ENCODE assay signal across 8 cellular contexts in genomic region chr17:75517277-75517865, GRCh38. TPM values are rescaled to one million over a fixed set of nuclear protein-coding genes. Genes with fewer than 3 reads are reported as not detected.
DNase-seq lines count a peak whose midpoint lies in the region; ATAC-seq and TF ChIP-seq lines count a peak whose summit lies in the region.

No MANE protein-coding gene starts in this region.

- no peaks in the 10 kb centered on the region for H3K9me3 Mint-ChIP-seq in chondrocyte (ENCODE audit: low read depth)

- H3K27ac Mint-ChIP-seq in chondrocyte (ENCODE audit: unreplicated experiment), result no peak overlapping the region

- H3K27me3 ChIP-seq in Peyer's patch (no peaks in the 10 kb centered on the region), muscle layer of duodenum (ENCODE audit: low read depth, low read length) (no peaks in the 10 kb centered on the region)

- H3K36me3 ChIP-seq in Peyer's patch, result peaks cover 0 to 26% (median 0%) of the 10 kb centered on the region in 3 donors
- H3K36me3 ChIP-seq in muscle layer of duodenum (ENCODE audit: control insufficient read depth in 1 of 2, insufficient read depth in 2 of 2, low read length in 2 of 2), result peaks cover 0 to 11% of the 10 kb centered on the region in 2 donors

- peak; percentile 53 to 81 (median 76) for DNase-seq in Peyer's patch
- DNase-seq in chondrocyte (ENCODE audit: low spot score), result peak; percentile 94
- no peak for DNase-seq in NCI-H187 treated with DMSO at 0.1 percent for 48 hours (lab: John Stamatoyannopoulos, UW)
- no peak for DNase-seq in NCI-H2107 (lab: John Stamatoyannopoulos, UW)
- no peak for DNase-seq in NCI-H2196 (lab: John Stamatoyannopoulos, UW; ENCODE audit: unreplicated experiment)

- H3K27me3 Mint-ChIP-seq in chondrocyte (ENCODE audit: low read depth), result no peaks in the 10 kb centered on the region

- peak in 1 of 2 donors; percentile 41 for TF ChIP-seq POLR2A in Peyer's patch (IDR thresholded peaks at IDR 0.05)

- TF ChIP-seq CTCF in GM12875 (IDR thresholded peaks at IDR 0.05; ENCODE audit: borderline replicate concordance, insufficient read depth, low read depth, low read length) (peak; percentile 38; the same call in 1 of the 2 replicates), Peyer's patch (IDR thresholded peaks at IDR 0.05) (peak in 5 of 6 experiments; percentile 21 to 65 (median 57)), chondrocyte (IDR thresholded peaks at IDR 0.05) (no peak)

- H3K9me3 ChIP-seq in Peyer's patch (no peaks in the 10 kb centered on the region), muscle layer of duodenum (ENCODE audit: control insufficient read depth in 1 of 2, low read length in 2 of 2) (no peaks in the 10 kb centered on the region)

- H3K4me3 ChIP-seq in GM12875 (ENCODE audit: low read depth, low read length), result peak overlapping the region; percentile 79
- H3K4me3 ChIP-seq in Peyer's patch, result peak overlapping the region; percentile 86 to 94 (median 92)
- H3K4me3 ChIP-seq in muscle layer of duodenum (ENCODE audit: low read depth in 1 of 2, low read length in 2 of 2), result peak overlapping the region; percentile 50 to 83

- ATAC-seq in GM18858 (IDR thresholded peaks at IDR 0.05; ENCODE audit: unreplicated experiment), result no peak

- H3K4me1 ChIP-seq in Peyer's patch (peaks cover 3 to 34% (median 23%) of the 10 kb centered on the region in 4 donors), muscle layer of duodenum (ENCODE audit: control insufficient read depth in 1 of 2, insufficient read depth in 2 of 2, low read length in 2 of 2) (peaks cover 10 to 34% of the 10 kb centered on the region in 2 donors)

- H3K27ac ChIP-seq in Peyer's patch (peak overlapping the region; percentile 73 to 91 (median 86)), muscle layer of duodenum (ENCODE audit: low read length) (no peak overlapping the region)

- peak overlapping the region; percentile 74 for H3K4me3 Mint-ChIP-seq in chondrocyte (ENCODE audit: unreplicated experiment)

- peaks cover 4% of the 10 kb centered on the region for H3K36me3 Mint-ChIP-seq in chondrocyte (ENCODE audit: low read depth)

- H3K4me1 Mint-ChIP-seq in chondrocyte (ENCODE audit: low read depth), result peaks cover 29% of the 10 kb centered on the region

RNA-seq across cellular contexts. Expression of gene TSEN54, which starts 1.0 kb away (rescaled TPM):
- total RNA-seq in Peyer's patch (10 to 100 TPM; 47.9 to 89.5 (median 80.0) TPM), chondrocyte (11.0 to 14.6 TPM (median 12.2 TPM) in 3 replicates)

RNA-seq across cellular contexts. Expression of gene CASKIN2, which starts 2.0 kb away (rescaled TPM):
- total RNA-seq in Peyer's patch (10 to 100 TPM; 12.4 to 24.0 (median 17.3) TPM), chondrocyte (27.1 to 30.4 TPM (median 30.3 TPM) in 3 replicates)

RNA-seq across cellular contexts. Expression of gene LLGL2, which starts 8.1 kb away (rescaled TPM):
- total RNA-seq in Peyer's patch, result 100 to 1,000 TPM; 221 to 563 (median 300) TPM
- 1.4 to 1.8 TPM (median 1.5 TPM) in 3 replicates for total RNA-seq in chondrocyte

Comparison
In these comparisons a context has a peak if more than half of its experiments do, and no peak if none do; other contexts are left out.
1. DNase-seq: peak in Peyer's patch (3 of 3) and chondrocyte (single experiment); none in NCI-H187 treated with DMSO at 0.1 percent for 48 hours (single experiment), NCI-H2107 (single experiment) and NCI-H2196 (single experiment).
2. RNA of gene LLGL2, which starts 8.1 kb away (total RNA-seq): 221 to 563 TPM in Peyer's patch; 1.4 to 1.8 TPM in chondrocyte; every median in the first group is over 10 times any median in the second.
3. Peak in every context shown above with its lines, with median percentiles within 50 percentile points of each other: H3K4me3 ChIP-seq.